ENCODE assay signal across 10 cellular contexts in genomic region chr18:2960983-2961696, GRCh38. TPM values are rescaled to one million over a fixed set of nuclear protein-coding genes. Genes with fewer than 3 reads are reported as not detected.
DNase-seq lines count a peak whose midpoint lies in the region; ATAC-seq and TF ChIP-seq lines count a peak whose summit lies in the region.
"Had no signal": no experiment of that assay in that cellular context is flagged by ENCODE, and none has a peak within 500 bp of the region (broad histone marks: within the 10 kb centered on the region; RNA-seq: fewer than 3 reads in every experiment).

No MANE protein-coding gene starts in this region.

- peak overlapping the region; percentile 50 for H3K4me2 ChIP-seq in OCI-LY1 (ENCODE audit: low read length)

- H3F3A ChIP-seq in OCI-LY1 (ENCODE audit: insufficient read depth, low read length): no peaks in the 10 kb centered on the region

- H3K36me3 ChIP-seq in CD4-positive, CD25-positive, alpha-beta regulatory T cell (ENCODE audit: control insufficient read depth, insufficient read depth, low read length): no peaks in the 10 kb centered on the region
- H3K36me3 ChIP-seq in OCI-LY1 (ENCODE audit: insufficient read depth, low read length) (0 out of 2 replicates have a peak, but pooled peaks cover 5% of the 10 kb centered on the region), esophagus (ENCODE audit: control insufficient read depth in 2 of 2, insufficient read depth in 2 of 2, low read length in 1 of 2) (no peaks in the 10 kb centered on the region), psoas muscle (ENCODE audit: insufficient read depth in 1 of 2, low read depth in 1 of 2) (no peaks in the 10 kb centered on the region)

- H4K20me1 ChIP-seq in OCI-LY1 (ENCODE audit: insufficient read depth, low read length): no peaks in the 10 kb centered on the region

- H3K4me1 Mint-ChIP-seq in CD4-positive, CD25-positive, alpha-beta regulatory T cell: peaks cover 37 to 97% (median 74%) of the 10 kb centered on the region in 4 donors

- 68 to 72% methylated on average over 7 of the region's 7 CpGs for WGBS in esophagus, 2 donors
- WGBS in psoas muscle, 3 donors: 81 to 85% (median 84%) methylated on average over 7 of the region's 7 CpGs

- DNase-seq in CD4-positive, CD25-positive, alpha-beta regulatory T cell: no peak
- DNase-seq in psoas muscle (no peak), activated gamma-delta T cell treated with Interleukin-2 at 50 U/mL for 16 hours (no peak), NCI-H2081 (lab: John Stamatoyannopoulos, UW) (no peak)
- DNase-seq: body of pancreas, NCI-H1417 had no signal

- no peaks in the 10 kb centered on the region for H3K9me2 ChIP-seq in OCI-LY1 (ENCODE audit: low read depth, low read length)

- no peak for ATAC-seq in CD4-positive, CD25-positive, alpha-beta regulatory T cell (ENCODE audit: low read depth in 2 of 2)
- ATAC-seq in psoas muscle (no peak), GM19035 (IDR thresholded peaks at IDR 0.05; ENCODE audit: unreplicated experiment) (no peak), HG02970 (IDR thresholded peaks at IDR 0.05; ENCODE audit: low FRiP score, unreplicated experiment) (no peak)
- ATAC-seq: body of pancreas had no signal

- H3K27ac ChIP-seq in CD4-positive, CD25-positive, alpha-beta regulatory T cell (ENCODE audit: insufficient read depth, low read length, poor library complexity, severe bottlenecking): peak overlapping the region; percentile 96
- peak overlapping the region; percentile 65 for H3K27ac ChIP-seq in OCI-LY1 (ENCODE audit: low read depth, low read length, poor library complexity, severe bottlenecking)
- peak overlapping the region; percentile 66 to 76 for H3K27ac ChIP-seq in esophagus (ENCODE audit: low read depth in 2 of 2, low read length in 1 of 2)
- H3K27ac ChIP-seq in psoas muscle: peak overlapping the region; percentile 39

- peak overlapping the region; percentile 68 for H3K4me3 ChIP-seq in CD4-positive, CD25-positive, alpha-beta regulatory T cell (ENCODE audit: low read depth, low read length)
- H3K4me3 ChIP-seq in OCI-LY1 (ENCODE audit: low read depth, low read length, poor library complexity, severe bottlenecking) (no peak overlapping the region), esophagus (ENCODE audit: low read depth in 1 of 2, low read length in 2 of 2) (no peak overlapping the region), psoas muscle (no peak overlapping the region)
- H3K4me3 ChIP-seq: body of pancreas had no signal

- H3K36me3 Mint-ChIP-seq in CD4-positive, CD25-positive, alpha-beta regulatory T cell: peaks cover 16% of the 10 kb centered on the region

- H3K9me3 Mint-ChIP-seq in CD4-positive, CD25-positive, alpha-beta regulatory T cell: no peaks in the 10 kb centered on the region

- H3K79me2 ChIP-seq in OCI-LY1 (ENCODE audit: insufficient read depth, low read length): no peaks in the 10 kb centered on the region

- H3K27me3 Mint-ChIP-seq in CD4-positive, CD25-positive, alpha-beta regulatory T cell: peaks cover 5% of the 10 kb centered on the region

- intact Hi-C loops in psoas muscle (cut with DNase I): no loop called here

- H2AFZ ChIP-seq in OCI-LY1 (ENCODE audit: low read length): no peak overlapping the region

- no peak for TF ChIP-seq CTCF in OCI-LY1 (IDR thresholded peaks at IDR 0.05; ENCODE audit: low read length)
- TF ChIP-seq CTCF in psoas muscle (IDR thresholded peaks at IDR 0.05): no peak

- no peak overlapping the region for H3K9ac ChIP-seq in OCI-LY1 (ENCODE audit: low read length)

- no peaks in the 10 kb centered on the region for H3K27me3 ChIP-seq in CD4-positive, CD25-positive, alpha-beta regulatory T cell (ENCODE audit: control insufficient read depth, insufficient read depth, low read length)
- no peaks in the 10 kb centered on the region for H3K27me3 ChIP-seq in OCI-LY1 (ENCODE audit: insufficient read depth, low read length)
- no peaks in the 10 kb centered on the region for H3K27me3 ChIP-seq in esophagus (ENCODE audit: control insufficient read depth in 1 of 2, insufficient read depth in 2 of 2, low read length in 2 of 2)
- H3K27me3 ChIP-seq in psoas muscle (ENCODE audit: insufficient read depth in 3 of 3, low read length in 2 of 3): no peaks in the 10 kb centered on the region
- H3K27me3 ChIP-seq: body of pancreas had no signal

- peaks cover 93% of the 10 kb centered on the region for H3K4me1 ChIP-seq in CD4-positive, CD25-positive, alpha-beta regulatory T cell (ENCODE audit: control insufficient read depth, insufficient read depth, low read length, poor library complexity, severe bottlenecking)
- H3K4me1 ChIP-seq in OCI-LY1 (ENCODE audit: insufficient read depth, low read length, severe bottlenecking): peaks cover 61% of the 10 kb centered on the region
- H3K4me1 ChIP-seq in esophagus (ENCODE audit: control insufficient read depth in 2 of 2, insufficient read depth in 2 of 2, low read length in 1 of 2): no peaks in the 10 kb centered on the region
- H3K4me1 ChIP-seq in psoas muscle: peaks cover 26% of the 10 kb centered on the region

- H3K4me3 Mint-ChIP-seq in CD4-positive, CD25-positive, alpha-beta regulatory T cell: peak overlapping the region; percentile 78 to 91 (median 86)

- no peaks in the 10 kb centered on the region for H3K9me3 ChIP-seq in CD4-positive, CD25-positive, alpha-beta regulatory T cell (ENCODE audit: control insufficient read depth in 2 of 2, low read length in 2 of 2)
- H3K9me3 ChIP-seq in OCI-LY1 (ENCODE audit: low read length): no peaks in the 10 kb centered on the region
- H3K9me3 ChIP-seq in esophagus (ENCODE audit: control insufficient read depth in 2 of 2, insufficient read depth in 1 of 2, low read depth in 1 of 2, low read length in 1 of 2): no peaks in the 10 kb centered on the region
- no peaks in the 10 kb centered on the region for H3K9me3 ChIP-seq in psoas muscle
- H3K9me3 ChIP-seq: body of pancreas had no signal

- H3K27ac Mint-ChIP-seq in CD4-positive, CD25-positive, alpha-beta regulatory T cell: peak overlapping the region; percentile 95 to 99 (median 98)

RNA-seq across cellular contexts. Expression of gene LPIN2, which starts 51.8 kb away (rescaled TPM):
- total RNA-seq in CD4-positive, CD25-positive, alpha-beta regulatory T cell: 61.2 TPM
- 10 to 100 TPM; 39.3 to 52.7 (median 44.8) TPM for polyA plus RNA-seq in CD4-positive, CD25-positive, alpha-beta regulatory T cell
- polyA plus RNA-seq in esophagus (10 to 100 TPM in 1 of 2 donors, 1 to 10 TPM in 1; 6.2 to 10.9 TPM), psoas muscle (1 to 10 TPM; 1.5 to 3.9 (median 3.6) TPM)
- total RNA-seq in psoas muscle: 1 to 10 TPM; 4.4 to 5.2 (median 4.9) TPM

Comparison
In these comparisons a context has a peak if more than half of its experiments do, and no peak if none do; other contexts are left out.
1. H3K27ac ChIP-seq: peak in every context shown above with its lines; median percentile 96 in CD4-positive, CD25-positive, alpha-beta regulatory T cell; 71 in esophagus; 65 in OCI-LY1; 39 in psoas muscle.